ENCODE assay signal across 1 cellular context in genomic region chr1:61285371-61285885, GRCh38.
TF ChIP-seq lines count a peak whose summit lies in the region.

No MANE protein-coding gene starts in this region.

TF ChIP-seq in A549, 52 proteins besides CTCF, POLR2A, EP300 and RAD21 (continued from another document):
- TF ChIP-seq FOSB (CRISPR knock-in tag; IDR thresholded peaks at IDR 0.05) (no peak), CEBPB (IDR thresholded peaks at IDR 0.05) (no peak), KDM5A (IDR thresholded peaks at IDR 0.05) (no peak), MAX (IDR thresholded peaks at IDR 0.05) (no peak)
TF ChIP-seq in A549: peak in this region for 0.
